In genomic region chr5:55712023-55712859, GRCh38 we compare ENCODE assay signal across 1 cellular context.
TF ChIP-seq lines count a peak whose summit lies in the region.

TSS of gene SLC38A9 (minus strand) at chr5:55712324. CDS start at chr5:55697958, 14,366 bp downstream.

TF ChIP-seq in HepG2, 621 proteins besides CTCF, POLR2A, EP300 and RAD21 (continued from another document and continues in another):
- TF ChIP-seq PRDM4 (CRISPR knock-in tag; IDR thresholded peaks at IDR 0.05; ENCODE audit: borderline replicate concordance): no peak
- no peak for TF ChIP-seq ZNF510 (CRISPR knock-in tag; IDR thresholded peaks at IDR 0.05; ENCODE audit: low read depth)
- no peak for TF ChIP-seq ZNF512B (CRISPR knock-in tag; IDR thresholded peaks at IDR 0.05; ENCODE audit: borderline replicate concordance)
- no peak; the same call in 1 of the 2 replicates for TF ChIP-seq BORCS8-MEF2B (CRISPR knock-in tag; IDR thresholded peaks at IDR 0.05)
- TF ChIP-seq ZNF253 (CRISPR knock-in tag; IDR thresholded peaks at IDR 0.05; ENCODE audit: borderline replicate concordance): no peak
- TF ChIP-seq ZNF639 (CRISPR knock-in tag; conservative IDR thresholded peaks at IDR 0.05): 0 out of 2 replicates have a peak, but pooled peaks have one; percentile 31
- 0 out of 2 replicates have a peak, but pooled peaks have one; percentile 11 for TF ChIP-seq ZNF609 (CRISPR knock-in tag; IDR thresholded peaks at IDR 0.05; ENCODE audit: borderline replicate concordance)
- peak; percentile 90; the same call in 1 of the 2 replicates for TF ChIP-seq KLF12 (CRISPR knock-in tag; IDR thresholded peaks at IDR 0.05; ENCODE audit: borderline replicate concordance)
- no peak for TF ChIP-seq MTA3 (CRISPR knock-in tag; IDR thresholded peaks at IDR 0.05)
- TF ChIP-seq ZNF17 (CRISPR knock-in tag; IDR thresholded peaks at IDR 0.05): no peak
- TF ChIP-seq XRCC5 (optimal IDR thresholded peaks at IDR 0.05; ENCODE audit: low read length): peak; percentile 49
- no peak for TF ChIP-seq EED (CRISPR knock-in tag; IDR thresholded peaks at IDR 0.05)
- TF ChIP-seq ZBTB26 (CRISPR knock-in tag; IDR thresholded peaks at IDR 0.05; ENCODE audit: borderline replicate concordance): 0 out of 2 replicates have a peak, but pooled peaks have one; percentile 23
- TF ChIP-seq KLF16 (CRISPR knock-in tag; IDR thresholded peaks at IDR 0.05): peak in 1 of 2 experiments; percentile 68; a peak in 2 of 4 replicates
- no peak for TF ChIP-seq FOXC1 (CRISPR knock-in tag; IDR thresholded peaks at IDR 0.05; ENCODE audit: borderline replicate concordance)
- TF ChIP-seq SMYD3 (CRISPR knock-in tag; IDR thresholded peaks at IDR 0.05): 0 out of 2 replicates have a peak, but pooled peaks have one; percentile 21
- TF ChIP-seq ZNF839 (CRISPR knock-in tag; IDR thresholded peaks at IDR 0.05; ENCODE audit: borderline replicate concordance): no peak
- no peak for TF ChIP-seq ZNF879 (CRISPR knock-in tag; IDR thresholded peaks at IDR 0.05)
- no peak for TF ChIP-seq ZNF740 (CRISPR knock-in tag; IDR thresholded peaks at IDR 0.05)
- TF ChIP-seq ZNF543 (CRISPR knock-in tag; IDR thresholded peaks at IDR 0.05): no peak
- TF ChIP-seq PBX3 (CRISPR knock-in tag; IDR thresholded peaks at IDR 0.05; ENCODE audit: borderline replicate concordance): no peak
- no peak for TF ChIP-seq TRAFD1 (CRISPR knock-in tag; IDR thresholded peaks at IDR 0.05; ENCODE audit: borderline replicate concordance)
- peak; percentile 52 for TF ChIP-seq ZNF770 (CRISPR knock-in tag; IDR thresholded peaks at IDR 0.05)
- TF ChIP-seq ARID4A (CRISPR knock-in tag; IDR thresholded peaks at IDR 0.05; ENCODE audit: borderline replicate concordance): peak; percentile 93
- TF ChIP-seq ZNF556 (CRISPR knock-in tag; IDR thresholded peaks at IDR 0.05; ENCODE audit: borderline replicate concordance): peak; percentile 27; the same call in 1 of the 2 replicates
- TF ChIP-seq ZNF3 (CRISPR knock-in tag; IDR thresholded peaks at IDR 0.05): no peak
- no peak for TF ChIP-seq KLF6 (CRISPR knock-in tag; IDR thresholded peaks at IDR 0.05)
